ENCODE assay signal across 1 cellular context in the genomic region with DNA sequence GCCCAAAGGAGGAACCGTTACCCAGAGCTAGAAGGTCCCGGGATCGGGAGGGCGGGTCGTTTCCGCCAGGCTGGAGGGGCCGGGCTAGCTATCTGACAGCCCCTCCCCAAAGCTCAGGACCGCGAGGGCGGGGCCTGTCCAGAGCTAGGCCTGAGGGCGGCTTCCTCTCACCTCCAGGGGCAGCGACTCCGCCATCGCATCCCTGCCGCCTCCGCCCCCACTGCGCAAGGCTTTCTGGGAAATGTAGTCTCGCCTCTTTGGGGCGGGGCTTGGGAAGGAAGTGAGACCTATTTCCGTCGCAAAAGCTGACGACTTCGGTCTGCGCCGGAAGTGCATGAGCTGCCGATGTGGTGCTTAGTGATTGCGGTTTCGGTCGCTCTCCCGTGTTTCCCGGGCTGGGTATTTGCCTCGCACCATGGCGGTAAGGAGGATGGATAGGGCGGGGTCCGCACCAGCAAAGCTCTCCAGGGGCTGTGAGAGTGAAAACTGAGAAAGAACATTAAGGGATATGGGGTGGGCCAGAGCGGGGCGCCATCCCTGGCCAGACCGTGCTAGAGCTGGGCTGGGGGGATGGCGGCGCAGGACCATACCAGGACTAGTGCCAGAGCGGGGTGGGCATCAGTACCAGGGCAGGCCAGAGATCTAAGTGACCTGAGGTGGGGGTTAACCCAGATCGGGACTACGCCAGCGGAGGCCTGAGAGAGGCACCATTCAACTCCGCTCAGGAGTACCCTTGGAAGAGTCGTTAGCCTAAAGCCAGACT.
TF ChIP-seq lines count a peak whose summit lies in the region.

A gene (plus strand): TSS at position 327 of the 763 bp plus-strand sequence. CDS start 89 bp downstream, at position 416.

TF ChIP-seq in HepG2, 621 proteins besides CTCF, POLR2A, EP300 and RAD21 (continued from another document and continues in another):
- TF ChIP-seq, protein P1, sequence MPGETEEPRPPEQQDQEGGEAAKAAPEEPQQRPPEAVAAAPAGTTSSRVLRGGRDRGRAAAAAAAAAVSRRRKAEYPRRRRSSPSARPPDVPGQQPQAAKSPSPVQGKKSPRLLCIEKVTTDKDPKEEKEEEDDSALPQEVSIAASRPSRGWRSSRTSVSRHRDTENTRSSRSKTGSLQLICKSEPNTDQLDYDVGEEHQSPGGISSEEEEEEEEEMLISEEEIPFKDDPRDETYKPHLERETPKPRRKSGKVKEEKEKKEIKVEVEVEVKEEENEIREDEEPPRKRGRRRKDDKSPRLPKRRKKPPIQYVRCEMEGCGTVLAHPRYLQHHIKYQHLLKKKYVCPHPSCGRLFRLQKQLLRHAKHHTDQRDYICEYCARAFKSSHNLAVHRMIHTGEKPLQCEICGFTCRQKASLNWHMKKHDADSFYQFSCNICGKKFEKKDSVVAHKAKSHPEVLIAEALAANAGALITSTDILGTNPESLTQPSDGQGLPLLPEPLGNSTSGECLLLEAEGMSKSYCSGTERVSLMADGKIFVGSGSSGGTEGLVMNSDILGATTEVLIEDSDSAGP (CRISPR knock-in tag; IDR thresholded peaks at IDR 0.05; ENCODE audit: borderline replicate concordance): peak; percentile 94; the same call in 1 of the 2 replicates
- TF ChIP-seq, protein P2, sequence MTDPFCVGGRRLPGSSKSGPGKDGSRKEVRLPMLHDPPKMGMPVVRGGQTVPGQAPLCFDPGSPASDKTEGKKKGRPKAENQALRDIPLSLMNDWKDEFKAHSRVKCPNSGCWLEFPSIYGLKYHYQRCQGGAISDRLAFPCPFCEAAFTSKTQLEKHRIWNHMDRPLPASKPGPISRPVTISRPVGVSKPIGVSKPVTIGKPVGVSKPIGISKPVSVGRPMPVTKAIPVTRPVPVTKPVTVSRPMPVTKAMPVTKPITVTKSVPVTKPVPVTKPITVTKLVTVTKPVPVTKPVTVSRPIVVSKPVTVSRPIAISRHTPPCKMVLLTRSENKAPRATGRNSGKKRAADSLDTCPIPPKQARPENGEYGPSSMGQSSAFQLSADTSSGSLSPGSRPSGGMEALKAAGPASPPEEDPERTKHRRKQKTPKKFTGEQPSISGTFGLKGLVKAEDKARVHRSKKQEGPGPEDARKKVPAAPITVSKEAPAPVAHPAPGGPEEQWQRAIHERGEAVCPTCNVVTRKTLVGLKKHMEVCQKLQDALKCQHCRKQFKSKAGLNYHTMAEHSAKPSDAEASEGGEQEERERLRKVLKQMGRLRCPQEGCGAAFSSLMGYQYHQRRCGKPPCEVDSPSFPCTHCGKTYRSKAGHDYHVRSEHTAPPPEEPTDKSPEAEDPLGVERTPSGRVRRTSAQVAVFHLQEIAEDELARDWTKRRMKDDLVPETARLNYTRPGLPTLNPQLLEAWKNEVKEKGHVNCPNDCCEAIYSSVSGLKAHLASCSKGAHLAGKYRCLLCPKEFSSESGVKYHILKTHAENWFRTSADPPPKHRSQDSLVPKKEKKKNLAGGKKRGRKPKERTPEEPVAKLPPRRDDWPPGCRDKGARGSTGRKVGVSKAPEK (CRISPR knock-in tag; IDR thresholded peaks at IDR 0.05; ENCODE audit: borderline replicate concordance): no peak
- TF ChIP-seq ETV5 (CRISPR knock-in tag; IDR thresholded peaks at IDR 0.05; ENCODE audit: borderline replicate concordance) (peak; percentile 89), ZNF263 (CRISPR knock-in tag; IDR thresholded peaks at IDR 0.05) (peak; percentile 33; the same call in 1 of the 2 replicates), TSC22D2 (CRISPR knock-in tag; IDR thresholded peaks at IDR 0.05; ENCODE audit: borderline replicate concordance) (no peak; the same call in 1 of the 2 replicates), TRIM24 (CRISPR knock-in tag; IDR thresholded peaks at IDR 0.05) (no peak), PHB2 (IDR thresholded peaks at IDR 0.05; ENCODE audit: partially characterized antibody) (no peak), ZNF781 (CRISPR knock-in tag; IDR thresholded peaks at IDR 0.05; ENCODE audit: borderline replicate concordance, not compliant biosample characterization) (peak; percentile 38), ARNT (IDR thresholded peaks at IDR 0.05) (no peak), ZNF577 (CRISPR knock-in tag; IDR thresholded peaks at IDR 0.05; ENCODE audit: borderline replicate concordance, low read depth) (no peak), TCF7 (IDR thresholded peaks at IDR 0.05; ENCODE audit: low read depth) (no peak), ONECUT2 (CRISPR knock-in tag; IDR thresholded peaks at IDR 0.05) (peak; percentile 64; the same call in 1 of the 2 replicates), MIER2 (CRISPR knock-in tag; IDR thresholded peaks at IDR 0.05) (peak; percentile 74), CHCHD3 (CRISPR knock-in tag; IDR thresholded peaks at IDR 0.05) (0 out of 2 replicates have a peak, but pooled peaks have one; percentile 5), PHF20 (CRISPR knock-in tag; IDR thresholded peaks at IDR 0.05) (peak; percentile 100), ZNF232 (CRISPR knock-in tag; IDR thresholded peaks at IDR 0.05; ENCODE audit: borderline replicate concordance) (no peak; the same call in 1 of the 2 replicates), ZNF660 (CRISPR knock-in tag; IDR thresholded peaks at IDR 0.05; ENCODE audit: borderline replicate concordance, low read depth) (no peak), NFE2L1 (CRISPR knock-in tag; IDR thresholded peaks at IDR 0.05; ENCODE audit: borderline replicate concordance) (no peak), SOX6 (IDR thresholded peaks at IDR 0.05) (no peak), SOX6 (CRISPR knock-in tag; IDR thresholded peaks at IDR 0.05) (peak; percentile 81)
- TF ChIP-seq, protein P3, sequence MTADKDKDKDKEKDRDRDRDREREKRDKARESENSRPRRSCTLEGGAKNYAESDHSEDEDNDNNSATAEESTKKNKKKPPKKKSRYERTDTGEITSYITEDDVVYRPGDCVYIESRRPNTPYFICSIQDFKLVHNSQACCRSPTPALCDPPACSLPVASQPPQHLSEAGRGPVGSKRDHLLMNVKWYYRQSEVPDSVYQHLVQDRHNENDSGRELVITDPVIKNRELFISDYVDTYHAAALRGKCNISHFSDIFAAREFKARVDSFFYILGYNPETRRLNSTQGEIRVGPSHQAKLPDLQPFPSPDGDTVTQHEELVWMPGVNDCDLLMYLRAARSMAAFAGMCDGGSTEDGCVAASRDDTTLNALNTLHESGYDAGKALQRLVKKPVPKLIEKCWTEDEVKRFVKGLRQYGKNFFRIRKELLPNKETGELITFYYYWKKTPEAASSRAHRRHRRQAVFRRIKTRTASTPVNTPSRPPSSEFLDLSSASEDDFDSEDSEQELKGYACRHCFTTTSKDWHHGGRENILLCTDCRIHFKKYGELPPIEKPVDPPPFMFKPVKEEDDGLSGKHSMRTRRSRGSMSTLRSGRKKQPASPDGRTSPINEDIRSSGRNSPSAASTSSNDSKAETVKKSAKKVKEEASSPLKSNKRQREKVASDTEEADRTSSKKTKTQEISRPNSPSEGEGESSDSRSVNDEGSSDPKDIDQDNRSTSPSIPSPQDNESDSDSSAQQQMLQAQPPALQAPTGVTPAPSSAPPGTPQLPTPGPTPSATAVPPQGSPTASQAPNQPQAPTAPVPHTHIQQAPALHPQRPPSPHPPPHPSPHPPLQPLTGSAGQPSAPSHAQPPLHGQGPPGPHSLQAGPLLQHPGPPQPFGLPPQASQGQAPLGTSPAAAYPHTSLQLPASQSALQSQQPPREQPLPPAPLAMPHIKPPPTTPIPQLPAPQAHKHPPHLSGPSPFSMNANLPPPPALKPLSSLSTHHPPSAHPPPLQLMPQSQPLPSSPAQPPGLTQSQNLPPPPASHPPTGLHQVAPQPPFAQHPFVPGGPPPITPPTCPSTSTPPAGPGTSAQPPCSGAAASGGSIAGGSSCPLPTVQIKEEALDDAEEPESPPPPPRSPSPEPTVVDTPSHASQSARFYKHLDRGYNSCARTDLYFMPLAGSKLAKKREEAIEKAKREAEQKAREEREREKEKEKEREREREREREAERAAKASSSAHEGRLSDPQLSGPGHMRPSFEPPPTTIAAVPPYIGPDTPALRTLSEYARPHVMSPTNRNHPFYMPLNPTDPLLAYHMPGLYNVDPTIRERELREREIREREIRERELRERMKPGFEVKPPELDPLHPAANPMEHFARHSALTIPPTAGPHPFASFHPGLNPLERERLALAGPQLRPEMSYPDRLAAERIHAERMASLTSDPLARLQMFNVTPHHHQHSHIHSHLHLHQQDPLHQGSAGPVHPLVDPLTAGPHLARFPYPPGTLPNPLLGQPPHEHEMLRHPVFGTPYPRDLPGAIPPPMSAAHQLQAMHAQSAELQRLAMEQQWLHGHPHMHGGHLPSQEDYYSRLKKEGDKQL (CRISPR knock-in tag; IDR thresholded peaks at IDR 0.05; ENCODE audit: low read depth): peak; percentile 58; the same call in 1 of the 2 replicates
- TF ChIP-seq, protein P4, sequence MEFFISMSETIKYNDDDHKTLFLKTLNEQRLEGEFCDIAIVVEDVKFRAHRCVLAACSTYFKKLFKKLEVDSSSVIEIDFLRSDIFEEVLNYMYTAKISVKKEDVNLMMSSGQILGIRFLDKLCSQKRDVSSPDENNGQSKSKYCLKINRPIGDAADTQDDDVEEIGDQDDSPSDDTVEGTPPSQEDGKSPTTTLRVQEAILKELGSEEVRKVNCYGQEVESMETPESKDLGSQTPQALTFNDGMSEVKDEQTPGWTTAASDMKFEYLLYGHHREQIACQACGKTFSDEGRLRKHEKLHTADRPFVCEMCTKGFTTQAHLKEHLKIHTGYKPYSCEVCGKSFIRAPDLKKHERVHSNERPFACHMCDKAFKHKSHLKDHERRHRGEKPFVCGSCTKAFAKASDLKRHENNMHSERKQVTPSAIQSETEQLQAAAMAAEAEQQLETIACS (CRISPR knock-in tag; IDR thresholded peaks at IDR 0.05): peak; percentile 48; the same call in 1 of the 2 replicates
- TF ChIP-seq, protein P5, sequence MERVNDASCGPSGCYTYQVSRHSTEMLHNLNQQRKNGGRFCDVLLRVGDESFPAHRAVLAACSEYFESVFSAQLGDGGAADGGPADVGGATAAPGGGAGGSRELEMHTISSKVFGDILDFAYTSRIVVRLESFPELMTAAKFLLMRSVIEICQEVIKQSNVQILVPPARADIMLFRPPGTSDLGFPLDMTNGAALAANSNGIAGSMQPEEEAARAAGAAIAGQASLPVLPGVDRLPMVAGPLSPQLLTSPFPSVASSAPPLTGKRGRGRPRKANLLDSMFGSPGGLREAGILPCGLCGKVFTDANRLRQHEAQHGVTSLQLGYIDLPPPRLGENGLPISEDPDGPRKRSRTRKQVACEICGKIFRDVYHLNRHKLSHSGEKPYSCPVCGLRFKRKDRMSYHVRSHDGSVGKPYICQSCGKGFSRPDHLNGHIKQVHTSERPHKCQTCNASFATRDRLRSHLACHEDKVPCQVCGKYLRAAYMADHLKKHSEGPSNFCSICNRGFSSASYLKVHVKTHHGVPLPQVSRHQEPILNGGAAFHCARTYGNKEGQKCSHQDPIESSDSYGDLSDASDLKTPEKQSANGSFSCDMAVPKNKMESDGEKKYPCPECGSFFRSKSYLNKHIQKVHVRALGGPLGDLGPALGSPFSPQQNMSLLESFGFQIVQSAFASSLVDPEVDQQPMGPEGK (CRISPR knock-in tag; IDR thresholded peaks at IDR 0.05): peak; percentile 94
- TF ChIP-seq, protein P6, sequence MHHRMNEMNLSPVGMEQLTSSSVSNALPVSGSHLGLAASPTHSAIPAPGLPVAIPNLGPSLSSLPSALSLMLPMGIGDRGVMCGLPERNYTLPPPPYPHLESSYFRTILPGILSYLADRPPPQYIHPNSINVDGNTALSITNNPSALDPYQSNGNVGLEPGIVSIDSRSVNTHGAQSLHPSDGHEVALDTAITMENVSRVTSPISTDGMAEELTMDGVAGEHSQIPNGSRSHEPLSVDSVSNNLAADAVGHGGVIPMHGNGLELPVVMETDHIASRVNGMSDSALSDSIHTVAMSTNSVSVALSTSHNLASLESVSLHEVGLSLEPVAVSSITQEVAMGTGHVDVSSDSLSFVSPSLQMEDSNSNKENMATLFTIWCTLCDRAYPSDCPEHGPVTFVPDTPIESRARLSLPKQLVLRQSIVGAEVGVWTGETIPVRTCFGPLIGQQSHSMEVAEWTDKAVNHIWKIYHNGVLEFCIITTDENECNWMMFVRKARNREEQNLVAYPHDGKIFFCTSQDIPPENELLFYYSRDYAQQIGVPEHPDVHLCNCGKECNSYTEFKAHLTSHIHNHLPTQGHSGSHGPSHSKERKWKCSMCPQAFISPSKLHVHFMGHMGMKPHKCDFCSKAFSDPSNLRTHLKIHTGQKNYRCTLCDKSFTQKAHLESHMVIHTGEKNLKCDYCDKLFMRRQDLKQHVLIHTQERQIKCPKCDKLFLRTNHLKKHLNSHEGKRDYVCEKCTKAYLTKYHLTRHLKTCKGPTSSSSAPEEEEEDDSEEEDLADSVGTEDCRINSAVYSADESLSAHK (CRISPR knock-in tag; IDR thresholded peaks at IDR 0.05; ENCODE audit: borderline replicate concordance): no peak
- TF ChIP-seq, protein P7, sequence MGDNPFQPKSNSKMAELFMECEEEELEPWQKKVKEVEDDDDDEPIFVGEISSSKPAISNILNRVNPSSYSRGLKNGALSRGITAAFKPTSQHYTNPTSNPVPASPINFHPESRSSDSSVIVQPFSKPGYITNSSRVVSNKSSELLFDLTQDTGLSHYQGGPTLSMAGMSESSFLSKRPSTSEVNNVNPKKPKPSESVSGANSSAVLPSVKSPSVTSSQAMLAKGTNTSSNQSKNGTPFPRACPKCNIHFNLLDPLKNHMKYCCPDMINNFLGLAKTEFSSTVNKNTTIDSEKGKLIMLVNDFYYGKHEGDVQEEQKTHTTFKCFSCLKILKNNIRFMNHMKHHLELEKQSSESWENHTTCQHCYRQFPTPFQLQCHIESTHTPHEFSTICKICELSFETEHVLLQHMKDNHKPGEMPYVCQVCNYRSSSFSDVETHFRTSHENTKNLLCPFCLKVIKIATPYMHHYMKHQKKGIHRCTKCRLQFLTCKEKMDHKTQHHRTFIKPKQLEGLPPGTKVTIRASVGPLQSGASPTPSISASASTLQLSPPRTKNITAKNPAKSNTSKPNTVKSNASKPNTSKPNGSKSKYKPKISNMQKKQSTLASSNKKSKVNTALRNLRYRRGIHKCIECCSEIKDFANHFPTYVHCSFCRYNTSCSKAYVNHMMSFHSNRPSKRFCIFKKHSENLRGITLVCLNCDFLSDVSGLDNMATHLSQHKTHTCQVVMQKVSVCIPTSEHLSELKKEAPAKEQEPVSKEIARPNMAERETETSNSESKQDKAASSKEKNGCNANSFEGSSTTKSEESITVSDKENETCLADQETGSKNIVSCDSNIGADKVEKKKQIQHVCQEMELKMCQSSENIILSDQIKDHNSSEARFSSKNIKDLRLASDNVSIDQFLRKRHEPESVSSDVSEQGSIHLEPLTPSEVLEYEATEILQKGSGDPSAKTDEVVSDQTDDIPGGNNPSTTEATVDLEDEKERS (CRISPR knock-in tag; IDR thresholded peaks at IDR 0.05): no peak; the same call in 1 of the 2 replicates
- TF ChIP-seq, protein P8, sequence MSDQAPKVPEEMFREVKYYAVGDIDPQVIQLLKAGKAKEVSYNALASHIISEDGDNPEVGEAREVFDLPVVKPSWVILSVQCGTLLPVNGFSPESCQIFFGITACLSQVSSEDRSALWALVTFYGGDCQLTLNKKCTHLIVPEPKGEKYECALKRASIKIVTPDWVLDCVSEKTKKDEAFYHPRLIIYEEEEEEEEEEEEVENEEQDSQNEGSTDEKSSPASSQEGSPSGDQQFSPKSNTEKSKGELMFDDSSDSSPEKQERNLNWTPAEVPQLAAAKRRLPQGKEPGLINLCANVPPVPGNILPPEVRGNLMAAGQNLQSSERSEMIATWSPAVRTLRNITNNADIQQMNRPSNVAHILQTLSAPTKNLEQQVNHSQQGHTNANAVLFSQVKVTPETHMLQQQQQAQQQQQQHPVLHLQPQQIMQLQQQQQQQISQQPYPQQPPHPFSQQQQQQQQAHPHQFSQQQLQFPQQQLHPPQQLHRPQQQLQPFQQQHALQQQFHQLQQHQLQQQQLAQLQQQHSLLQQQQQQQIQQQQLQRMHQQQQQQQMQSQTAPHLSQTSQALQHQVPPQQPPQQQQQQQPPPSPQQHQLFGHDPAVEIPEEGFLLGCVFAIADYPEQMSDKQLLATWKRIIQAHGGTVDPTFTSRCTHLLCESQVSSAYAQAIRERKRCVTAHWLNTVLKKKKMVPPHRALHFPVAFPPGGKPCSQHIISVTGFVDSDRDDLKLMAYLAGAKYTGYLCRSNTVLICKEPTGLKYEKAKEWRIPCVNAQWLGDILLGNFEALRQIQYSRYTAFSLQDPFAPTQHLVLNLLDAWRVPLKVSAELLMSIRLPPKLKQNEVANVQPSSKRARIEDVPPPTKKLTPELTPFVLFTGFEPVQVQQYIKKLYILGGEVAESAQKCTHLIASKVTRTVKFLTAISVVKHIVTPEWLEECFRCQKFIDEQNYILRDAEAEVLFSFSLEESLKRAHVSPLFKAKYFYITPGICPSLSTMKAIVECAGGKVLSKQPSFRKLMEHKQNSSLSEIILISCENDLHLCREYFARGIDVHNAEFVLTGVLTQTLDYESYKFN (CRISPR knock-in tag; conservative IDR thresholded peaks at IDR 0.05): peak; percentile 74
